23 cellular contexts compared by ENCODE assay signal in genomic region chr3:196210673-196211556, GRCh38. TPM values are rescaled to one million over a fixed set of nuclear protein-coding genes. Genes with fewer than 3 reads are reported as not detected.
A peak's percentile ranks its signal among the peaks of the same experiment; 100 is the strongest.
DNase-seq lines count a peak whose midpoint lies in the region; ATAC-seq and TF ChIP-seq lines count a peak whose summit lies in the region.
"Had no signal": no experiment of that assay in that cellular context is flagged by ENCODE, and none has a peak within 500 bp of the region (broad histone marks: within the 10 kb centered on the region; RNA-seq: fewer than 3 reads in every experiment).

TSS of gene ZDHHC19 (minus strand) at chr3:196211400. CDS start at chr3:196211315, 85 bp downstream.

- peaks cover 21% of the 10 kb centered on the region for H3K4me1 ChIP-seq in NT2/D1 (ENCODE audit: insufficient read depth, insufficient read length)
- peaks cover 2 to 13% of the 10 kb centered on the region in 2 donors for H3K4me1 ChIP-seq in neuronal stem cell (ENCODE audit: control insufficient read depth in 2 of 2, insufficient read depth in 1 of 2, low read depth in 1 of 2, low read length in 2 of 2)
- H3K4me1 ChIP-seq: BE2C had no signal

- DNase-seq in ELF-1 (ENCODE audit: low read depth, low spot score) = peak; percentile 53
- no peak for DNase-seq in NT2/D1 (ENCODE audit: low read depth, low spot score)
- DNase-seq in iPS-NIHi7 (ENCODE audit: extremely low spot score) = peak; percentile 4
- DNase-seq in neuronal stem cell (ENCODE audit: low spot score) = no peak
- DNase-seq in activated gamma-delta T cell (lab: John Stamatoyannopoulos, UW) = no peak
- DNase-seq in OCI-M1 (lab: John Stamatoyannopoulos, UW) = no peak
- DNase-seq: BE2C; Caco-2; CD4-positive, CD25-positive, alpha-beta regulatory T cell; DMS153; GF-D8; GOT3; Karpas-422; MG63; NCI-H1048; NCI-H1436; NCI-H2029; NCI-H2171; NCI-H446; NCI-H69 had no signal

- no peak within 1 kb of the TSS for H2BK5ac ChIP-seq in neuronal stem cell (ENCODE audit: low read length)

- no peak within 1 kb of the TSS for H4K91ac ChIP-seq in neuronal stem cell (ENCODE audit: low read depth, low read length, poor library complexity)

- H3K27me3 ChIP-seq in NT2/D1 (ENCODE audit: insufficient read depth, insufficient read length) = peaks cover 21% of the 10 kb centered on the region
- peaks cover 0 to 14% (median 6%) of the 10 kb centered on the region in 3 experiments for H3K27me3 ChIP-seq in neuronal stem cell (ENCODE audit: control insufficient read depth in 3 of 3, insufficient read depth in 3 of 3, low read depth in 1 of 3, low read length in 3 of 3)
- H3K27me3 ChIP-seq: BE2C, MG63 had no signal

- H3K9ac ChIP-seq in NT2/D1 (ENCODE audit: insufficient read length, low read depth) = peak within 1 kb of the TSS; percentile 64
- H3K9ac ChIP-seq in neuronal stem cell (ENCODE audit: low read depth, low read length, poor library complexity) = no peak within 1 kb of the TSS

- no peak within 1 kb of the TSS for H3K4me2 ChIP-seq in neuronal stem cell (ENCODE audit: insufficient read depth, low read length, poor library complexity, severe bottlenecking)

- H3K4ac ChIP-seq in neuronal stem cell (ENCODE audit: low read length) = no peak within 1 kb of the TSS

- ATAC-seq in SK-N-SH treated with all-trans-retinoic acid at 6 μM for 48 hours (no peak), GM18511 (IDR thresholded peaks at IDR 0.05; ENCODE audit: unreplicated experiment) (no peak)
- ATAC-seq: Right ventricle myocardium inferior had no signal

- H3K14ac ChIP-seq in neuronal stem cell (ENCODE audit: low read length) = no peak within 1 kb of the TSS

- H3K79me1 ChIP-seq in neuronal stem cell (ENCODE audit: low read depth, low read length) = peaks cover 5% of the 10 kb centered on the region

- peak within 1 kb of the TSS; percentile 37 for H2AFZ ChIP-seq in neuronal stem cell (ENCODE audit: low read length)

- peak within 1 kb of the TSS; percentile 85 for H2AK5ac ChIP-seq in neuronal stem cell (ENCODE audit: low read depth, low read length)

- no peak within 1 kb of the TSS for H2BK120ac ChIP-seq in neuronal stem cell (ENCODE audit: low read depth, low read length)

- H2BK12ac ChIP-seq in neuronal stem cell (ENCODE audit: low read length) = peak within 1 kb of the TSS; percentile 75

- H3K23ac ChIP-seq in neuronal stem cell (ENCODE audit: low read depth, low read length, poor library complexity) = no peak within 1 kb of the TSS

- peak within 1 kb of the TSS; percentile 24 for H3K18ac ChIP-seq in neuronal stem cell (ENCODE audit: low read length)

- no peaks in the 10 kb centered on the region for H3K9me3 ChIP-seq in NT2/D1 (ENCODE audit: insufficient read depth, low read length)
- peaks cover 3% of the 10 kb centered on the region in 2 donors for H3K9me3 ChIP-seq in neuronal stem cell (replicated peaks in 1 of 2; ENCODE audit: control insufficient read depth in 2 of 2, insufficient read depth in 1 of 2, low read depth in 1 of 2, low read length in 2 of 2)
- H3K9me3 ChIP-seq: BE2C, Caco-2, MG63 had no signal

- H3K4me3 ChIP-seq in NT2/D1 (ENCODE audit: insufficient read length, low read depth) (no peak within 1 kb of the TSS), neuronal stem cell (ENCODE audit: low read length in 2 of 2) (no peak within 1 kb of the TSS)
- H3K4me3 ChIP-seq: MG63 had no signal

- H3K36me3 ChIP-seq in NT2/D1 (ENCODE audit: insufficient read depth, insufficient read length, low read length) = no peaks in the 10 kb centered on the region
- no peaks in the 10 kb centered on the region for H3K36me3 ChIP-seq in neuronal stem cell (replicated peaks in 1 of 2; ENCODE audit: control insufficient read depth in 2 of 2, insufficient read depth in 2 of 2, low read length in 2 of 2)
- H3K36me3 ChIP-seq: BE2C, MG63 had no signal

- WGBS in neuronal stem cell (ENCODE audit: extremely low coverage in 2 of 2, insufficient read length in 2 of 2, insufficient replicate concordance in 1 of 2), 2 donors = no CpG with 5 or more reads among the region's 23 CpGs

- no peak within 1 kb of the TSS for H4K8ac ChIP-seq in neuronal stem cell (ENCODE audit: low read depth, low read length)

- no peak within 1 kb of the TSS for H3K27ac ChIP-seq in neuronal stem cell (replicated peaks; ENCODE audit: low read length)

- H2BK15ac ChIP-seq in neuronal stem cell (ENCODE audit: low read length) = peak within 1 kb of the TSS; percentile 22

TF ChIP-seq in SK-N-SH treated with all-trans-retinoic acid at 6 μM for 48 hours, 23 proteins besides CTCF, POLR2A, EP300 and RAD21 (continues in another document):
- no peak for TF ChIP-seq ZC3H10 (CRISPR knock-in tag; IDR thresholded peaks at IDR 0.05)
- TF ChIP-seq PATZ1 (CRISPR knock-in tag; IDR thresholded peaks at IDR 0.05; ENCODE audit: borderline replicate concordance) = no peak
- TF ChIP-seq TSHZ2 (CRISPR knock-in tag; IDR thresholded peaks at IDR 0.05) = no peak
- no peak for TF ChIP-seq ZFP30 (CRISPR knock-in tag; IDR thresholded peaks at IDR 0.05)
- TF ChIP-seq TOX (CRISPR knock-in tag; IDR thresholded peaks at IDR 0.05; ENCODE audit: borderline replicate concordance) = no peak
- no peak for TF ChIP-seq POU6F1 (CRISPR knock-in tag; IDR thresholded peaks at IDR 0.05; ENCODE audit: borderline replicate concordance, low read depth)
- no peak for TF ChIP-seq CREB5 (CRISPR knock-in tag; IDR thresholded peaks at IDR 0.05; ENCODE audit: low read depth)
- no peak for TF ChIP-seq CSDC2 (CRISPR knock-in tag; IDR thresholded peaks at IDR 0.05)
- TF ChIP-seq ZNF8 (CRISPR knock-in tag; IDR thresholded peaks at IDR 0.05) = no peak
- TF ChIP-seq SNAI2 (CRISPR knock-in tag; IDR thresholded peaks at IDR 0.05) = no peak
- TF ChIP-seq ESRRG (CRISPR knock-in tag; IDR thresholded peaks at IDR 0.05) = no peak
- no peak for TF ChIP-seq PPARA (CRISPR knock-in tag; IDR thresholded peaks at IDR 0.05; ENCODE audit: borderline replicate concordance)
- TF ChIP-seq ISL1 (CRISPR knock-in tag; IDR thresholded peaks at IDR 0.05) = no peak
- TF ChIP-seq TCF4 (CRISPR knock-in tag; IDR thresholded peaks at IDR 0.05; ENCODE audit: borderline replicate concordance) = no peak

RNA-seq across cellular contexts. Expression of gene ZDHHC19, which starts in this region (rescaled TPM):
- polyA plus RNA-seq in neuronal stem cell (2013, experiment 1 of 2) = 1.1 TPM
- 0.84 TPM for polyA plus RNA-seq in neuronal stem cell (2013, experiment 2 of 2)
- polyA plus RNA-seq: CD4-positive, CD25-positive, alpha-beta regulatory T cell had no signal

Comparison
In these comparisons a context has a peak if more than half of its experiments do, and no peak if none do; other contexts are left out.
1. DNase-seq: peak in ELF-1 (single experiment) and iPS-NIHi7 (single experiment); none in NT2/D1 (single experiment), neuronal stem cell (single experiment), activated gamma-delta T cell (single experiment) and OCI-M1 (single experiment).